In genomic region chr20:35318502-35319157, GRCh38 we compare ENCODE assay signal across 1 cellular context.
TF ChIP-seq lines count a peak whose summit lies in the region.

No MANE protein-coding gene starts in this region.

TF ChIP-seq in WTC11, 78 proteins besides CTCF, POLR2A, EP300 and RAD21 (continued from another document):
- TF ChIP-seq MLX (CRISPR knock-in tag; IDR thresholded peaks at IDR 0.05), result no peak
- no peak for TF ChIP-seq RELA (CRISPR knock-in tag; IDR thresholded peaks at IDR 0.05; ENCODE audit: borderline replicate concordance)
- TF ChIP-seq AR (CRISPR knock-in tag; IDR thresholded peaks at IDR 0.05), result no peak
- TF ChIP-seq NR2C2 (CRISPR knock-in tag; IDR thresholded peaks at IDR 0.05), result no peak
- TF ChIP-seq ZNF532 (CRISPR knock-in tag; IDR thresholded peaks at IDR 0.05; ENCODE audit: borderline replicate concordance), result no peak
- TF ChIP-seq AFF4 (CRISPR knock-in tag; IDR thresholded peaks at IDR 0.05; ENCODE audit: borderline replicate concordance), result no peak
- TF ChIP-seq GRHL2 (CRISPR knock-in tag; IDR thresholded peaks at IDR 0.05; ENCODE audit: insufficient replicate concordance, severe bottlenecking), result no peak
- no peak for TF ChIP-seq ZNF425 (CRISPR knock-in tag; conservative IDR thresholded peaks at IDR 0.05)
- no peak for TF ChIP-seq ZSCAN18 (CRISPR knock-in tag; IDR thresholded peaks at IDR 0.05)
- TF ChIP-seq NFATC4 (CRISPR knock-in tag; IDR thresholded peaks at IDR 0.05), result no peak
- no peak for TF ChIP-seq IRF1 (CRISPR knock-in tag; IDR thresholded peaks at IDR 0.05)
- TF ChIP-seq ZBTB43 (CRISPR knock-in tag; IDR thresholded peaks at IDR 0.05), result no peak
- TF ChIP-seq ZNF396 (CRISPR knock-in tag; IDR thresholded peaks at IDR 0.05; ENCODE audit: borderline replicate concordance), result no peak
- TF ChIP-seq ZNF423 (CRISPR knock-in tag; IDR thresholded peaks at IDR 0.05), result no peak
- TF ChIP-seq MAX (CRISPR knock-in tag; IDR thresholded peaks at IDR 0.05), result no peak
- no peak for TF ChIP-seq TP53 (CRISPR knock-in tag; IDR thresholded peaks at IDR 0.05)
- TF ChIP-seq JAZF1 (CRISPR knock-in tag; IDR thresholded peaks at IDR 0.05), result no peak
